In the genomic region with DNA sequence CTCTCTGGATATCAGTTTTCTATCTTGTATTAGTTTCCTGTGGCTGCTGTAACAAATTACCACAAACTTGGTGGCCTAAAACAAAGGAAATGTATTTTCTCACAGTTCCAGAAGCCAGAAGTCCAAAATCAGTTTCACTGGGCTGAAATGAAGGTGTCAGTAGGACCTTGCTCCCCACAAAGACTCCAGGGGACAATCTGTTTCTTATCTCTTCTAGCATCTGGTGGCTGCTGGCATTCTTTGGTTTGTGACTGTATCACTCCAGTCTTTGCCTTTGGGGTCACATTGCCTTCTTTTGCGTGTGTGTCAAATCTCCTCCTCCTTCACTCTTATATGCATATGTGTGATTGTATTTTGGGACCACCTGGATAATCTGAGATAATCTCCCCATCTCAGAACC, we compare ENCODE assay signal across 1 cellular context.
TF ChIP-seq lines count a peak whose summit lies in the region.

No MANE protein-coding gene starts in this region.

TF ChIP-seq in GM23338, 12 proteins besides CTCF, POLR2A, EP300 and RAD21:
- no peak for TF ChIP-seq ZNF462 (CRISPR knock-in tag; IDR thresholded peaks at IDR 0.05)
- no peak for TF ChIP-seq CREB1 (CRISPR knock-in tag; IDR thresholded peaks at IDR 0.05; ENCODE audit: low read depth)
- TF ChIP-seq ZNF114 (CRISPR knock-in tag; IDR thresholded peaks at IDR 0.05) = no peak
- TF ChIP-seq JUNB (IDR thresholded peaks at IDR 0.05; ENCODE audit: unreplicated experiment) = no peak
- TF ChIP-seq POLR2AphosphoS5 (IDR thresholded peaks at IDR 0.05; ENCODE audit: low read depth) = no peak
- no peak for TF ChIP-seq EZH2 (IDR thresholded peaks at IDR 0.05; ENCODE audit: low read depth, unreplicated experiment)
- no peak for TF ChIP-seq STAT1 (IDR thresholded peaks at IDR 0.05; ENCODE audit: unreplicated experiment)
- no peak for TF ChIP-seq EZH2phosphoT487 (IDR thresholded peaks at IDR 0.05; ENCODE audit: unreplicated experiment)
- TF ChIP-seq ZNF331 (CRISPR knock-in tag; IDR thresholded peaks at IDR 0.05; ENCODE audit: low read depth) = no peak
- TF ChIP-seq ETS1 (IDR thresholded peaks at IDR 0.05) = no peak
- TF ChIP-seq NANOG (IDR thresholded peaks at IDR 0.05; ENCODE audit: borderline replicate concordance) = no peak
- TF ChIP-seq REST (IDR thresholded peaks at IDR 0.05; ENCODE audit: unreplicated experiment) = no peak
